Comparison of ENCODE assay signal across 8 cellular contexts in the genomic region with DNA sequence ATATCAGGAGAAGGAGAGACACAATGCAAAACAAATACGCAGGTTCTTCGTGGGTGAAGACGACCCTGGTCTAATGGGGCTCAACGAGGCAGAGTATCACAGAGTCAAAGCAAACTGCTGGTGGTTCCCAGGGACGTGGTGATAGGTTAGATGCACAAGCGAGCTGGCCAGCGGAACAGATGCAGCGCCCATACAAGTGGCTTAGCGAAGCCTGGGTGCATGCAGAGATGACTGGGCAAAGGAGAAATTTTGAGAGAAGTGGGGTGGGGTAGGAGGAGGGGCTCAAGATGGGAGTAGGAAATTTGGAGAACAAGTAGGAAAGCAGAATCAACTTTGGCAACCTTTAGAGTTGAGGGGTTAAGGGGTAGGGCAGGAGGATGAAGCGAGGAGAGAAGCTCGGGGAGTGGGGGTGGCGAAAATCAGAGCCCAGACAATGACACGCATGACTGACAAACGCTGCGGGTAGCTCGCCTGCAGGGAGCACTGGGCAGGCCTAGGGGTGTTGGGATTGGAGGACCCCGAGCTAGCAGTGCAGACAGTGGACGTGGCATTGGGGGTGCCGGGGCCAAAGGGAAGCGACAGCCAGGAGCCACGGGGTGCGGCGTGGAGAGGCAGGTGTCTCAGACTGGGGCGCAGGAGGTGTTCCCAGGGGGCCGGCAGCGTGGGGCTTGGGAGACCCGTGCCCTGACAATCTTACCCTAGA. TPM values are rescaled to one million over a fixed set of nuclear protein-coding genes. Genes with fewer than 3 reads are reported as not detected.
DNase-seq lines count a peak whose midpoint lies in the region; ATAC-seq and TF ChIP-seq lines count a peak whose summit lies in the region.

No MANE protein-coding gene starts in this region.

- peaks cover 14% of the 10 kb centered on the region for H3K36me3 Mint-ChIP-seq in brain

- peak overlapping the region; percentile 93 to 98 (median 95) for H3K27ac Mint-ChIP-seq in brain

- peak overlapping the region; percentile 92 to 100 (median 98) for H3K4me3 Mint-ChIP-seq in brain

- peaks cover 0 to 6% (median 0%) of the 10 kb centered on the region in 5 experiments for H3K9me3 Mint-ChIP-seq in brain

- DNase-seq in DMS53 treated with DMSO at 0.1 percent for 48 hours (lab: John Stamatoyannopoulos, UW; ENCODE audit: unreplicated experiment) (peak; percentile 33), GM20000 (ENCODE audit: low spot score) (peak; percentile 60), T follicular helper cell (ENCODE audit: low read depth) (peak; percentile 12), islet precursor cell (peak; percentile 77), retina (no peak)
- DNase-seq in stimulated activated CD4-positive, alpha-beta T cell treated with anti-CD3 and anti-CD28 coated beads, Interleukin-1b, Interleukin-23, amount 100 ng/mL, for 48 hours, result peak; percentile 55

- ATAC-seq in HG03571 (IDR thresholded peaks at IDR 0.05; ENCODE audit: unreplicated experiment), result peak; percentile 51

- H3K27me3 Mint-ChIP-seq in brain, result peaks cover 9% of the 10 kb centered on the region

- peaks cover 42% of the 10 kb centered on the region for H3K4me1 Mint-ChIP-seq in brain

- TF ChIP-seq CTCF in GM20000 (IDR thresholded peaks at IDR 0.05; ENCODE audit: extremely low read depth, missing control alignments), result no peak
- TF ChIP-seq CTCF in brain (conservative IDR thresholded peaks at IDR 0.05), result no peak

RNA-seq across cellular contexts. Expression of a gene that starts 0.5 kb away (rescaled TPM):
- polyA plus RNA-seq in brain (ENCODE audit: insufficient read depth, low read depth, low replicate concordance), result 37.9 TPM
